Comparison of ENCODE assay signal across 8 cellular contexts in the genomic region with DNA sequence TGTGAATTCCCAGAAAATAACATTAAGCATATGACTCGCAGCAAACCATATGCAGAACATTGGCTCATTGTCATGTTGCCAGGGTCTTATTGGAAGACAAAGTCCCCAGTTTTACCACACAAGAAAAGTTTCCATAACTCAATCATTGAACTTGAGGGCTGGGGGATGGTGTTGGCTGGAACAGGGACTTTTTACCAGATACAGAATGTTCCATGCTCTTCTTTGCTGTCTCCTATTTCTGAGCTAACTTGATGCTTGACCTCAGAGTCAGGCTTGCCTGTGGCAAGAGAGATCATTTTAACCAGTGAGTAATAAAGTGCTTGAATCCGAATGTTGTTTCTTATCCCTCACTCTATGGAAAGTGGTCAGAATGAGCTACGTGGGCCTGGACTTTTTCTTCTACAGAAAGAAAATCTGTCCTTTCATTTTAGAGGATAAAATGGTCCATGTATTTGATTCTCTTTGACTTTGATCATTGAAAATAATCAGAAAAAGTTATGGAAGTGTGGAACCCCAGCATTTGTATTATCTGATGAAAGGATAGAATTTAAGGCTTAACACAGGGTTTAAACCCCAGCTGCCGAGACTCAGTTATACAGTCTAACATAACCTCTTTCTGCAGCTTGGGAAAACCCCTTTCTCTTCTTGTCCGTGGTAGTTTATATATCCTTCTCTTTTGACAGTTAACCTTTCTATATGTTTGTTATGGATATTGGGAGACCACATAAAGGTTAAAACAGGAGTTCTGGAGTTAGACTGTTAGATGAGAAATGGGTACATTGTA.
DNase-seq lines count a peak whose midpoint lies in the region; ATAC-seq and TF ChIP-seq lines count a peak whose summit lies in the region.

No MANE protein-coding gene starts in this region.

- ATAC-seq in memory B cell (ENCODE audit: low read depth) (peak; percentile 28), GM21515 (IDR thresholded peaks at IDR 0.05; ENCODE audit: unreplicated experiment) (no peak)

- peak overlapping the region; percentile 56 for H3K27ac Mint-ChIP-seq in memory B cell

- H3K27ac ChIP-seq in RWPE1 = no peak overlapping the region

- intact Hi-C loops in posterior vena cava (cut with DNase I) = loop anchor here in 1 of 2 donors (5.0 kb wide), 1 partner anchor 38 kb away; no protein-coding TSS in a partner anchor

- H3K4me1 Mint-ChIP-seq in memory B cell = peaks cover 39% of the 10 kb centered on the region

- H3K27me3 ChIP-seq in adipocyte (replicated peaks; ENCODE audit: control insufficient read depth, insufficient read depth, low read length) = no peaks in the 10 kb centered on the region

- H3K4me1 ChIP-seq in adipocyte (ENCODE audit: control insufficient read depth, insufficient read depth, low read length) = peaks cover 61% of the 10 kb centered on the region

- peaks cover 7% of the 10 kb centered on the region for H3K36me3 Mint-ChIP-seq in memory B cell

- peak overlapping the region; percentile 24 for H3K4me3 Mint-ChIP-seq in memory B cell

- H3K36me3 ChIP-seq in adipocyte (ENCODE audit: control insufficient read depth, insufficient read depth, low read length, severe bottlenecking) = peaks cover 10% of the 10 kb centered on the region

- no peaks in the 10 kb centered on the region for H3K9me3 ChIP-seq in adipocyte (ENCODE audit: control insufficient read depth, low read length)

- H3K9ac ChIP-seq in adipocyte (ENCODE audit: low read length) = peak overlapping the region; percentile 87

- TF ChIP-seq CTCF in HFF-Myc (IDR thresholded peaks at IDR 0.05; ENCODE audit: low read depth, low read length, missing control alignments) (no peak), RWPE1 (conservative IDR thresholded peaks at IDR 0.05; ENCODE audit: low read depth) (no peak)

- no peaks in the 10 kb centered on the region for H3K27me3 Mint-ChIP-seq in memory B cell

- peak; percentile 52 for DNase-seq in A172 (ENCODE audit: low spot score)
- peak; percentile 76 for DNase-seq in HFF-Myc (ENCODE audit: extremely low read depth, low read depth)
- peak; percentile 85 for DNase-seq in adipocyte (ENCODE audit: low read depth)
- DNase-seq in memory B cell (ENCODE audit: low spot score in 2 of 2) = no peak
- no peak for DNase-seq in NCI-H1105 treated with DMSO at 0.1 percent for 48 hours (lab: John Stamatoyannopoulos, UW)
- DNase-seq in posterior vena cava (ENCODE audit: low spot score) = no peak
- DNase-seq in RWPE1 (ENCODE audit: low spot score) = no peak

- POLR2A ChIA-PET in RWPE1 (lab: Yijun Ruan, JAX; ENCODE audit: low non-redundant PET) = no interaction called here

- H3K4me3 ChIP-seq in HFF-Myc (replicated peaks; ENCODE audit: low read depth, low read length) (no peak overlapping the region), adipocyte (ENCODE audit: low read length) (peak overlapping the region; percentile 58)

- CTCF ChIA-PET in RWPE1 (lab: Yijun Ruan, JAX) = no interaction called here

- H3K9me3 Mint-ChIP-seq in memory B cell = no peaks in the 10 kb centered on the region

Comparison
In these comparisons a context has a peak if more than half of its experiments do, and no peak if none do; other contexts are left out.
1. DNase-seq: peak in A172 (single experiment), HFF-Myc (single experiment) and adipocyte (single experiment); none in memory B cell (0 of 2), NCI-H1105 treated with DMSO at 0.1 percent for 48 hours (single experiment), posterior vena cava (single experiment) and RWPE1 (single experiment).